ENCODE assay signal across 1 cellular context in the genomic region with DNA sequence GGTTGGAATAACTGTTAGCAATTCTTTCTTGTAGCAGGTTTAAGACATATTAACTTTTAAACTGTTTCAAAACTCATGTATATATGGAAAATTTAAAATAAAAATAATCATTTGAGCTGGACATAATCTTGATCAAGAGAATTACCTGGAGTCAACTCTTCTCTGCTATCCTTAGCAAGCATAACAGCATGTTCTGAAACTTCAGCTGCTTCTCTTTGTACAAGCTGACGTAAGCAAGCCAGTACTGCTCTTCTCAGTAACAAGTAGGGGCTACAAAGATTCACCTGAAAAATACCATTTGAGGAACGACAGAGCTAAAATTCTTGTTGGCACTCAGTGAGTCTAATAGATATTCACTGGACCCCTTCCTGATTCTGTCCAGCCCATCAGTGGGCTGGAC.
TF ChIP-seq lines count a peak whose summit lies in the region.

No MANE protein-coding gene starts in this region.

TF ChIP-seq in GM23338, 12 proteins besides CTCF, POLR2A, EP300 and RAD21 (continued from another document):
- TF ChIP-seq, protein P1, sequence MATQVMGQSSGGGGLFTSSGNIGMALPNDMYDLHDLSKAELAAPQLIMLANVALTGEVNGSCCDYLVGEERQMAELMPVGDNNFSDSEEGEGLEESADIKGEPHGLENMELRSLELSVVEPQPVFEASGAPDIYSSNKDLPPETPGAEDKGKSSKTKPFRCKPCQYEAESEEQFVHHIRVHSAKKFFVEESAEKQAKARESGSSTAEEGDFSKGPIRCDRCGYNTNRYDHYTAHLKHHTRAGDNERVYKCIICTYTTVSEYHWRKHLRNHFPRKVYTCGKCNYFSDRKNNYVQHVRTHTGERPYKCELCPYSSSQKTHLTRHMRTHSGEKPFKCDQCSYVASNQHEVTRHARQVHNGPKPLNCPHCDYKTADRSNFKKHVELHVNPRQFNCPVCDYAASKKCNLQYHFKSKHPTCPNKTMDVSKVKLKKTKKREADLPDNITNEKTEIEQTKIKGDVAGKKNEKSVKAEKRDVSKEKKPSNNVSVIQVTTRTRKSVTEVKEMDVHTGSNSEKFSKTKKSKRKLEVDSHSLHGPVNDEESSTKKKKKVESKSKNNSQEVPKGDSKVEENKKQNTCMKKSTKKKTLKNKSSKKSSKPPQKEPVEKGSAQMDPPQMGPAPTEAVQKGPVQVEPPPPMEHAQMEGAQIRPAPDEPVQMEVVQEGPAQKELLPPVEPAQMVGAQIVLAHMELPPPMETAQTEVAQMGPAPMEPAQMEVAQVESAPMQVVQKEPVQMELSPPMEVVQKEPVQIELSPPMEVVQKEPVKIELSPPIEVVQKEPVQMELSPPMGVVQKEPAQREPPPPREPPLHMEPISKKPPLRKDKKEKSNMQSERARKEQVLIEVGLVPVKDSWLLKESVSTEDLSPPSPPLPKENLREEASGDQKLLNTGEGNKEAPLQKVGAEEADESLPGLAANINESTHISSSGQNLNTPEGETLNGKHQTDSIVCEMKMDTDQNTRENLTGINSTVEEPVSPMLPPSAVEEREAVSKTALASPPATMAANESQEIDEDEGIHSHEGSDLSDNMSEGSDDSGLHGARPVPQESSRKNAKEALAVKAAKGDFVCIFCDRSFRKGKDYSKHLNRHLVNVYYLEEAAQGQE (IDR thresholded peaks at IDR 0.05; ENCODE audit: unreplicated experiment) = no peak
- TF ChIP-seq ZNF114 (CRISPR knock-in tag; IDR thresholded peaks at IDR 0.05) (no peak), JUNB (IDR thresholded peaks at IDR 0.05; ENCODE audit: unreplicated experiment) (no peak), POLR2AphosphoS5 (IDR thresholded peaks at IDR 0.05; ENCODE audit: low read depth) (no peak), EZH2 (IDR thresholded peaks at IDR 0.05; ENCODE audit: low read depth, unreplicated experiment) (no peak), CREB1 (CRISPR knock-in tag; IDR thresholded peaks at IDR 0.05; ENCODE audit: low read depth) (no peak), ZNF331 (CRISPR knock-in tag; IDR thresholded peaks at IDR 0.05; ENCODE audit: low read depth) (no peak), NANOG (IDR thresholded peaks at IDR 0.05; ENCODE audit: borderline replicate concordance) (no peak)
- TF ChIP-seq, protein P2, sequence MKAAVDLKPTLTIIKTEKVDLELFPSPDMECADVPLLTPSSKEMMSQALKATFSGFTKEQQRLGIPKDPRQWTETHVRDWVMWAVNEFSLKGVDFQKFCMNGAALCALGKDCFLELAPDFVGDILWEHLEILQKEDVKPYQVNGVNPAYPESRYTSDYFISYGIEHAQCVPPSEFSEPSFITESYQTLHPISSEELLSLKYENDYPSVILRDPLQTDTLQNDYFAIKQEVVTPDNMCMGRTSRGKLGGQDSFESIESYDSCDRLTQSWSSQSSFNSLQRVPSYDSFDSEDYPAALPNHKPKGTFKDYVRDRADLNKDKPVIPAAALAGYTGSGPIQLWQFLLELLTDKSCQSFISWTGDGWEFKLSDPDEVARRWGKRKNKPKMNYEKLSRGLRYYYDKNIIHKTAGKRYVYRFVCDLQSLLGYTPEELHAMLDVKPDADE (IDR thresholded peaks at IDR 0.05) = no peak
TF ChIP-seq in GM23338: peak in this region for 0.
